ENCODE assay signal across 8 cellular contexts in the genomic region with DNA sequence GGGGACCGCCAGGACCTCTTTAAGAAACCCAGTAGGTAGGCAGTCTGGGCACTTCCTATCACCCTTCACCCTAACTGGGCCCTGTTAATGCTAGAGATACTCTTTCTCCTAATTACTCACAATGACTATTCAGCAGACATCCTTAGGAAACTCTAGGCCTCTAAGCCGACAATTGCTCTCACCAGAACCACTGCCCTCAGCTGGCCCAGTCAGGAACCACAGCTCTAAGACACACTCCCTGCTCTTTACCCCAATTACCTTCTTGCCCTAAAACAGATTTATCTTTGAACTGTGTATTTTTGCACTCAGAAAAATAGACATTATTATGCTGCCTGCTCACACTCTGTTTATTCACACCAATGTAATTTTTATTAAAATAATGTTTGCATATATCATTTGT.
DNase-seq lines count a peak whose midpoint lies in the region; ATAC-seq and TF ChIP-seq lines count a peak whose summit lies in the region.
"Had no signal": no experiment of that assay in that cellular context is flagged by ENCODE, and none has a peak within 500 bp of the region (broad histone marks: within the 10 kb centered on the region; RNA-seq: fewer than 3 reads in every experiment).

No MANE protein-coding gene starts in this region.

- no peaks in the 10 kb centered on the region for H3K4me1 ChIP-seq in prostate gland (replicated peaks)
- H3K4me1 ChIP-seq: SJCRH30 had no signal

- no peak overlapping the region for H3K4me3 ChIP-seq in prostate gland
- H3K4me3 ChIP-seq: SJCRH30 had no signal

- H3K36me3 ChIP-seq in prostate gland, result no peaks in the 10 kb centered on the region
- H3K36me3 ChIP-seq: SJCRH30 had no signal

- H3K9me3 ChIP-seq in prostate gland, result no peaks in the 10 kb centered on the region
- H3K9me3 ChIP-seq: SJCRH30 had no signal

- intact Hi-C loops in prostate gland (cut with DNase I), result loop anchor here (10.0 kb wide), 1 partner anchor 376 kb away; no protein-coding TSS in a partner anchor

- peak; percentile 37 for DNase-seq in GM03348 (ENCODE audit: low spot score)
- peak; percentile 25 for DNase-seq in OCI-M1 (lab: John Stamatoyannopoulos, UW)
- DNase-seq in glomerular visceral epithelial cell (ENCODE audit: extremely low spot score), result peak; percentile 24
- DNase-seq in prostate gland (ENCODE audit: low spot score), result no peak
- DNase-seq in NCI-H1930 (lab: John Stamatoyannopoulos, UW), result no peak

- peak in 2 of 4 experiments; percentile 32 to 37 for TF ChIP-seq CTCF in prostate gland (IDR thresholded peaks at IDR 0.05)

- 91% methylated on average over 2 of the region's 2 CpGs for WGBS in prostate gland

- H3K27ac ChIP-seq in prostate gland, result no peak overlapping the region
- H3K27ac ChIP-seq: SJCRH30 had no signal

- no peaks in the 10 kb centered on the region for H3K27me3 ChIP-seq in prostate gland (replicated peaks; ENCODE audit: insufficient read depth)
- H3K27me3 ChIP-seq: SJCRH30 had no signal

- no peak for TF ChIP-seq POLR2A in prostate gland (IDR thresholded peaks at IDR 0.05)

- ATAC-seq in GM21447 (IDR thresholded peaks at IDR 0.05; ENCODE audit: unreplicated experiment), result peak; percentile 72
- no peak for ATAC-seq in HG03280 (IDR thresholded peaks at IDR 0.05; ENCODE audit: unreplicated experiment)

Comparison
In these comparisons a context has a peak if more than half of its experiments do, and no peak if none do; other contexts are left out.
1. DNase-seq: peak in GM03348 (single experiment), OCI-M1 (single experiment) and glomerular visceral epithelial cell (single experiment); none in prostate gland (single experiment) and NCI-H1930 (0 of 2).